Comparison of ENCODE assay signal across 8 cellular contexts in genomic region chr13:71866173-71867091, GRCh38. TPM values are rescaled to one million over a fixed set of nuclear protein-coding genes. Genes with fewer than 3 reads are reported as not detected.
DNase-seq lines count a peak whose midpoint lies in the region; ATAC-seq and TF ChIP-seq lines count a peak whose summit lies in the region.

No MANE protein-coding gene starts in this region.

- ATAC-seq in Right ventricle myocardium inferior, result no peak
- ATAC-seq in gastrocnemius medialis, result peak; percentile 6 to 15

- H3K79me2 ChIP-seq in MM.1S (ENCODE audit: low read length), result no peaks in the 10 kb centered on the region

- in situ Hi-C loops in gastrocnemius medialis (cut with MboI; ENCODE audit: low sequenced_read_pairs in 4 of 4), result no loop called here

- H3F3A ChIP-seq in MM.1S (ENCODE audit: insufficient read depth, low read length), result no peaks in the 10 kb centered on the region

- H3K4me3 ChIP-seq in MM.1S (ENCODE audit: low read length), result peak overlapping the region; percentile 75
- H3K4me3 ChIP-seq in iPS-11a (ENCODE audit: low read depth, low read length), result peak overlapping the region; percentile 69
- H3K4me3 ChIP-seq in gastrocnemius medialis, result peak overlapping the region; percentile 62 to 67 (median 65)

- no peak for TF ChIP-seq CTCF in MM.1S (IDR thresholded peaks at IDR 0.05; ENCODE audit: low read length)
- TF ChIP-seq CTCF in gastrocnemius medialis (IDR thresholded peaks at IDR 0.05 in 4 of 5, conservative IDR thresholded peaks at IDR 0.05 in 1 of 5), result no peak

- intact Hi-C loops in Right ventricle myocardium inferior (cut with DNase I) (loop anchor here (2.0 to 10.0 kb wide), 4 partner anchors 152 to 402 kb away; no protein-coding TSS in a partner anchor), cardiac septum (cut with DNase I) (loop anchor here (5.0 to 10.0 kb wide), 2 partner anchors 239 to 402 kb away; no protein-coding TSS in a partner anchor), gastrocnemius medialis (cut with DNase I; ENCODE audit: low total_unique reads) (no loop called here)

- H2AFZ ChIP-seq in MM.1S (ENCODE audit: low read length), result peak overlapping the region; percentile 72; the same call in 1 of the 2 replicates

- peak overlapping the region; percentile 31; the same call in 1 of the 2 replicates for H3K9ac ChIP-seq in MM.1S (ENCODE audit: low read length)

- H3K4me1 ChIP-seq in MM.1S (ENCODE audit: low read length) (no peaks in the 10 kb centered on the region), gastrocnemius medialis (peaks cover 0 to 14% of the 10 kb centered on the region in 2 donors)

- TF ChIP-seq POLR2A in gastrocnemius medialis (IDR thresholded peaks at IDR 0.05), result no peak

- peak overlapping the region; percentile 68; the same call in 1 of the 2 replicates for H3K4me2 ChIP-seq in MM.1S (ENCODE audit: low read depth, low read length)

- peak; percentile 69 for DNase-seq in Right ventricle myocardium inferior (ENCODE audit: missing footprints)
- no peak for DNase-seq in cardiac septum (ENCODE audit: low spot score)
- DNase-seq in MM.1S, result peak; percentile 32
- DNase-seq in gastrocnemius medialis, result no peak
- DNase-seq in NOMO-1 (lab: John Stamatoyannopoulos, UW; ENCODE audit: unreplicated experiment in 2 of 2), result no peak
- no peak for DNase-seq in activated effector memory CD4-positive, alpha-beta T cell treated with anti-CD3 and anti-CD28 coated beads, Interleukin-2, amount 50 U/mL, for 16 hours

- H3K27ac ChIP-seq in MM.1S (ENCODE audit: low read length), result no peak overlapping the region
- H3K27ac ChIP-seq in angular gyrus (ENCODE audit: low read depth, low read length), result peak overlapping the region; percentile 30
- peak overlapping the region; percentile 65 to 74 (median 70) for H3K27ac ChIP-seq in gastrocnemius medialis

- H4K20me1 ChIP-seq in MM.1S (ENCODE audit: insufficient read depth, low read length), result no peaks in the 10 kb centered on the region

- H3K27me3 ChIP-seq in MM.1S (replicated peaks; ENCODE audit: insufficient read depth, low read length), result no peaks in the 10 kb centered on the region
- H3K27me3 ChIP-seq in gastrocnemius medialis, result peaks cover 10 to 45% (median 28%) of the 10 kb centered on the region in 3 donors

- H3K9me2 ChIP-seq in MM.1S (replicated peaks; ENCODE audit: insufficient read depth, low read length), result no peaks in the 10 kb centered on the region

- H3K36me3 ChIP-seq in MM.1S (replicated peaks; ENCODE audit: insufficient read depth, low read length) (no peaks in the 10 kb centered on the region), gastrocnemius medialis (no peaks in the 10 kb centered on the region)

- H3K9me3 ChIP-seq in MM.1S (replicated peaks; ENCODE audit: insufficient read depth, low read length) (no peaks in the 10 kb centered on the region), gastrocnemius medialis (no peaks in the 10 kb centered on the region)

RNA-seq across cellular contexts. Expression of gene DACH1, which starts 0.6 kb away (rescaled TPM):
- total RNA-seq in Right ventricle myocardium inferior (4.7 TPM), cardiac septum (1.00 TPM), gastrocnemius medialis (1 to 10 TPM in 3 of 4 donors, under 1 TPM in 1; 0.98 to 1.6 (median 1.0) TPM)

Comparison
In these comparisons a context has a peak if more than half of its experiments do, and no peak if none do; other contexts are left out.
1. DNase-seq: peak in Right ventricle myocardium inferior (single experiment) and MM.1S (single experiment); none in cardiac septum (single experiment), gastrocnemius medialis (0 of 2), NOMO-1 (0 of 2) and activated effector memory CD4-positive, alpha-beta T cell treated with anti-CD3 and anti-CD28 coated beads, Interleukin-2, amount 50 U/mL, for 16 hours (single experiment).
2. Peak in every context shown above with its lines, with median percentiles within 50 percentile points of each other: H3K4me3 ChIP-seq.